ENCODE assay signal across 23 cellular contexts in genomic region chr6:106551155-106551554, GRCh38.
DNase-seq lines count a peak whose midpoint lies in the region; ATAC-seq, FAIRE-seq and TF ChIP-seq lines count a peak whose summit lies in the region.
"Had no signal": no experiment of that assay in that cellular context is flagged by ENCODE, and none has a peak within 500 bp of the region (broad histone marks: within the 10 kb centered on the region; RNA-seq: fewer than 3 reads in every experiment).

No MANE protein-coding gene starts in this region.

- FAIRE-seq in GM19239 (lab: Jason Lieb, UNC), result peak; percentile 70
- FAIRE-seq: A204.1, GM12891, H54, HTR-8/SVneo had no signal

- H3K27me3 ChIP-seq in neutrophil, result no peaks in the 10 kb centered on the region
- H3K27me3 ChIP-seq: BLaER1 treated with 17β-estradiol and CSF1 and Interleukin-3, amounts not matched to agents 10 nM and 100 nM had no signal

- peaks cover 46 to 49% of the 10 kb centered on the region in 2 experiments for H3K4me1 ChIP-seq in neutrophil (ENCODE audit: control insufficient read depth in 1 of 2, insufficient read depth in 1 of 2, low read depth in 1 of 2, low read length in 1 of 2)

- no peaks in the 10 kb centered on the region for H3K27me3 Mint-ChIP-seq in CD14-positive monocyte (ENCODE audit: low read depth in 3 of 3)
- no peaks in the 10 kb centered on the region for H3K27me3 Mint-ChIP-seq in activated naive CD8-positive, alpha-beta T cell treated with anti-CD3 and anti-CD28 coated beads, Interleukin-2, amount 50 U/mL, for 24 hours

- no peak overlapping the region for H3K4me3 Mint-ChIP-seq in CD14-positive monocyte
- no peak overlapping the region for H3K4me3 Mint-ChIP-seq in activated naive CD8-positive, alpha-beta T cell treated with anti-CD3 and anti-CD28 coated beads, Interleukin-2, amount 50 U/mL, for 24 hours

- intact Hi-C loops in CD14-positive monocyte (cut with micrococcal nuclease), result no loop called here

- peaks cover 59% of the 10 kb centered on the region for H3K36me3 ChIP-seq in neutrophil

- no peak for ATAC-seq in activated naive CD8-positive, alpha-beta T cell treated with anti-CD3 and anti-CD28 coated beads, Interleukin-2, amount 50 U/mL, for 24 hours
- ATAC-seq: Panc1 had no signal

- H3K36me3 Mint-ChIP-seq in CD14-positive monocyte, result peaks cover 44 to 65% of the 10 kb centered on the region in 2 donors
- peaks cover 68% of the 10 kb centered on the region for H3K36me3 Mint-ChIP-seq in activated naive CD8-positive, alpha-beta T cell treated with anti-CD3 and anti-CD28 coated beads, Interleukin-2, amount 50 U/mL, for 24 hours (ENCODE audit: low read depth)

- peak overlapping the region; percentile 74 for H3K27ac ChIP-seq in neutrophil
- H3K27ac ChIP-seq: BLaER1 treated with 17β-estradiol and CSF1 and Interleukin-3, amounts not matched to agents 10 nM and 100 nM; RWPE1 had no signal

- H3K9me3 Mint-ChIP-seq in CD14-positive monocyte, result peaks cover 0 to 3% (median 0%) of the 10 kb centered on the region in 7 donors
- H3K9me3 Mint-ChIP-seq in activated naive CD8-positive, alpha-beta T cell treated with anti-CD3 and anti-CD28 coated beads, Interleukin-2, amount 50 U/mL, for 24 hours, result peaks cover 3% of the 10 kb centered on the region

- H3K9me3 ChIP-seq in neutrophil, result no peaks in the 10 kb centered on the region

- no peak for DNase-seq in CD14-positive monocyte (ENCODE audit: low spot score)
- DNase-seq in GM19239 (ENCODE audit: insufficient read length, low spot score), result no peak
- DNase-seq in activated naive CD8-positive, alpha-beta T cell treated with anti-CD3 and anti-CD28 coated beads, Interleukin-2, amount 50 U/mL, for 24 hours, result no peak
- DNase-seq in NCI-H2029 treated with DMSO at 0.1 percent for 48 hours (lab: John Stamatoyannopoulos, UW), result no peak
- no peak for DNase-seq in HPDE6-E6E7 (ENCODE audit: extremely low spot score)
- DNase-seq in OCI-M2 (lab: John Stamatoyannopoulos, UW; ENCODE audit: unreplicated experiment), result no peak
- DNase-seq: Calu3, DMS79 treated with DMSO at 0.1 percent for 48 hours, GF-D8, KBM-7, NCI-H1105 treated with DMSO at 0.1 percent for 48 hours, NCI-H146, NCI-H1930, NCI-H526 treated with DMSO at 0.1 percent for 48 hours, SHP77 had no signal

- H3K4me1 Mint-ChIP-seq in CD14-positive monocyte, result peaks cover 45% of the 10 kb centered on the region
- H3K4me1 Mint-ChIP-seq in activated naive CD8-positive, alpha-beta T cell treated with anti-CD3 and anti-CD28 coated beads, Interleukin-2, amount 50 U/mL, for 24 hours, result peaks cover 57% of the 10 kb centered on the region

- no peak overlapping the region for H3K4me3 ChIP-seq in neutrophil (ENCODE audit: low read depth in 1 of 2, low read length in 1 of 2)
- H3K4me3 ChIP-seq: BLaER1 treated with 17β-estradiol and CSF1 and Interleukin-3, amounts not matched to agents 10 nM and 100 nM had no signal

- no peak for TF ChIP-seq CTCF in CD14-positive monocyte (IDR thresholded peaks at IDR 0.05)
- no peak for TF ChIP-seq CTCF in neutrophil (IDR thresholded peaks at IDR 0.05)

- H3K27ac Mint-ChIP-seq in CD14-positive monocyte, result peak overlapping the region in 4 of 7 donors; percentile 7 to 69 (median 38)
- H3K27ac Mint-ChIP-seq in activated naive CD8-positive, alpha-beta T cell treated with anti-CD3 and anti-CD28 coated beads, Interleukin-2, amount 50 U/mL, for 24 hours, result peak overlapping the region; percentile 7
